ENCODE assay signal across 8 cellular contexts in the genomic region with DNA sequence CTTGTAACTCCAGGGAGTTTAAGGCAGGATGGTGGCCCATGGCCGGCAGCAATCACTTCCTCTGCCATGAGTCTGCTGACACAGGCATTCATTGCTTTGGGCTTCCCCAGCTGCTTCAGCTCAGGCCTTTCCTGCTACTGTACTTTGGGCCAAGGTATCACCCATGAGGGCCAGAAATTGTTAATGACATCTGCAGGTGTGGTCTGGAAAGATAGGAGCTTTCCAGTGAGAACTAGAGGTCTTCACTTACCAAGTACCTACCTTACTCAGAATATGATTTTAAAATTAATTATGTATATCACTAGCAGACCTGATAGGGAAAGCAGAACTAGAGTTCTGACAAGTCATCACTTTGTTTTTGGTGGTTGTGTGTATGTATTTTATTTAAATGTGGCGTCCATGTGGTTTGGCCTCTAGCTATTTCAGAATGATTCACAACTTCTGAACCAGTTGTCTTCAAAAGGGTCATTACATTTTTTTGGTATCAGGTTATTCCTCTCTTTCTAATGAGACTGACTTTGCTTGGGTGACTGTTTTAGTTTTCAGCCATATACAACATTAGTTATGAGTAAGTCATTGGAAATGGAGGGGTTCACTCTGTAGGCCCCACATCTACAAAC. TPM values are rescaled to one million over a fixed set of nuclear protein-coding genes. Genes with fewer than 3 reads are reported as not detected.
DNase-seq lines count a peak whose midpoint lies in the region; TF ChIP-seq lines count a peak whose summit lies in the region.

No MANE protein-coding gene starts in this region.

- in situ Hi-C loops in GM13977 (cut with MboI; ENCODE audit: low pct_unique_long_range_greater_than_20kb, low sequenced_read_pairs, unreplicated experiment) (no loop called here), ACHN (cut with HindIII; ENCODE audit: low pct_ligation_motif_present, low pct_unique_long_range_greater_than_20kb, low sequenced_read_pairs) (no loop called here)

- H3K27ac ChIP-seq in WERI-Rb-1, result no peak overlapping the region

- H3K4me1 Mint-ChIP-seq in HFFc6 (ENCODE audit: low read depth), result peaks cover 70% of the 10 kb centered on the region

- no peaks in the 10 kb centered on the region for H3K36me3 ChIP-seq in kidney epithelial cell (ENCODE audit: control insufficient read depth, insufficient read depth, low read length)
- no peaks in the 10 kb centered on the region for H3K36me3 ChIP-seq in WERI-Rb-1

- H3K4me3 ChIP-seq in kidney epithelial cell (ENCODE audit: low read depth, low read length) (no peak overlapping the region), WERI-Rb-1 (ENCODE audit: low read depth, low read length) (no peak overlapping the region)

- TF ChIP-seq CTCF in GM13977 (IDR thresholded peaks at IDR 0.05; ENCODE audit: extremely low read depth, insufficient read depth, missing control alignments) (no peak), HFFc6 (IDR thresholded peaks at IDR 0.05) (no peak), kidney epithelial cell (IDR thresholded peaks at IDR 0.05; ENCODE audit: insufficient read depth, low read length, poor library complexity, severe bottlenecking) (no peak), WERI-Rb-1 (IDR thresholded peaks at IDR 0.05; ENCODE audit: low read depth, low read length) (no peak)

- peaks cover 9% of the 10 kb centered on the region for H3K9me3 Mint-ChIP-seq in HFFc6

- peaks cover 24% of the 10 kb centered on the region for H3K36me3 Mint-ChIP-seq in HFFc6 (ENCODE audit: low read depth)

- peak overlapping the region; percentile 95 for H3K4me3 Mint-ChIP-seq in HFFc6

- peaks cover 2% of the 10 kb centered on the region; the same call in 1 of the 2 replicates for H3K27me3 Mint-ChIP-seq in HFFc6 (ENCODE audit: insufficient read depth)

- peak; percentile 59 for DNase-seq in GM13977 (ENCODE audit: low spot score)
- DNase-seq in HFFc6, result peak; percentile 86
- peak; percentile 86 for DNase-seq in RPMI7951 (ENCODE audit: low read depth)
- DNase-seq in kidney epithelial cell (ENCODE audit: low read depth), result peak; percentile 19
- no peak for DNase-seq in T-helper 9 cell
- no peak for DNase-seq in WERI-Rb-1
- DNase-seq in stimulated activated CD4-positive, alpha-beta T cell treated with anti-CD3 and anti-CD28 coated beads, Interleukin-12 subunit alpha, Interleukin-12 subunit beta, amount 100 ng/mL, for 4 hours, result no peak
- DNase-seq in ACHN, result no peak

- H3K27ac Mint-ChIP-seq in HFFc6, result peak overlapping the region; percentile 83

- H3K9me3 ChIP-seq in WERI-Rb-1 (ENCODE audit: severe bottlenecking), result no peaks in the 10 kb centered on the region

- H3K27me3 ChIP-seq in kidney epithelial cell (ENCODE audit: control insufficient read depth, insufficient read depth, low read length), result no peaks in the 10 kb centered on the region
- H3K27me3 ChIP-seq in WERI-Rb-1 (ENCODE audit: insufficient read depth, low read depth, severe bottlenecking), result no peaks in the 10 kb centered on the region

RNA-seq across cellular contexts. Expression of a gene that starts 2.7 kb away (rescaled TPM):
- 10 to 100 TPM; 12.0 to 16.8 (median 14.7) TPM for total RNA-seq in HFFc6 (2021; fragmentation: NEBNext Ultra II Directional; extraction: Animal tissue kit (Norgen Biotek cat#: 25700))
- 19.2 and 23.6 TPM in 2 replicates for total RNA-seq in RPMI7951 (2014; rRNA removed; shearing (Covaris generic))
- 3.2 and 3.6 TPM in 2 replicates for total RNA-seq in kidney epithelial cell

Comparison
In these comparisons a context has a peak if more than half of its experiments do, and no peak if none do; other contexts are left out.
1. DNase-seq: peak in GM13977 (single experiment), HFFc6 (single experiment), RPMI7951 (single experiment) and kidney epithelial cell (single experiment); none in T-helper 9 cell (single experiment), WERI-Rb-1 (single experiment), stimulated activated CD4-positive, alpha-beta T cell treated with anti-CD3 and anti-CD28 coated beads, Interleukin-12 subunit alpha, Interleukin-12 subunit beta, amount 100 ng/mL, for 4 hours (single experiment) and ACHN (single experiment).